Comparison of ENCODE assay signal across 8 cellular contexts in the genomic region with DNA sequence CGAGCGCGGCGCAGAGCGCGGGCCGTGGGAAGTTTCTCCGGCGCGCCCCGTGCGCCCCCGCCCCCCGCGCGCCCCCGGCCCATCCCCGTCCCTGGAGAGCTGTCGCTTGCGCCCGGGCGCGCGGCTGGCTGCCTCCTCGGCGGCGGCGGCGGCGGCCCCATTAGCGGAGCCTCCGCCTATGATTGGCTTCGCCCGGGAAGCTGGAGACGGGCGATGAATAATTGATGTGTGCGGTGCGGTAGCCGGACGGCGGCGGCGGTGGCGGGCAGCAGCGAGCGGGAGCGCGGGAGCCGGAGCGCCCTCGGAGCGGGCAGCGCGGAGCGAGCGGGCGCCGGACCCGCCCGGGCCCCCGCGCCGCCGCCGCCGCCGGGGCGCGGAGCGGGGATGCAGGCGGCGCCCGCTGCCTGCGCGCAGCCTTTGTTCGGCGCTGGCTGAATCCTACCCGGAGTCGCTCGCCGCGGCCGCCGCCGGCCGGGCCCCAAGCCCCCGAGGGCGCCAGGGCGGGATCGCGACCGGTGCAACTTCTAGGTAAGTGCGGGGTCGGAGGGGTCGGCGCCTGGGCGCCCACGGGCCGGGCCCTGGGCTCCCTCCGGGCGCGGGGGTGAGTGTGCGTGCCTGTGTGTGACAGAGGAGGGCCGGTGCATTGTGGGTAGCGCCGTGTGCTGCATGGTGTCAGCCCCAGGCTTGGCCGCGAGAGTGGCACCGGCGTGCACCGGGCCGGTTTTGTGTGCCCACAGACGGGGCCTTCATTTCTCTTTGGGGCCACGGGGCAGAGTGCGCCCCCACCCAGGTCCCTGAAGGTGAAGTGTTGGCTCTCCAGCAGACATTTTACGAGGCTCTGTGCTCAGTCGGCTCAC.
DNase-seq lines count a peak whose midpoint lies in the region; ATAC-seq and TF ChIP-seq lines count a peak whose summit lies in the region.

No MANE protein-coding gene starts in this region.

- H3K27ac Mint-ChIP-seq in osteocyte (ENCODE audit: unreplicated experiment) = no peak overlapping the region

- H3K36me3 ChIP-seq in urinary bladder (ENCODE audit: insufficient read depth) = no peaks in the 10 kb centered on the region

- TF ChIP-seq CTCF in GM13976 (IDR thresholded peaks at IDR 0.05; ENCODE audit: borderline replicate concordance, control extremely low read depth, extremely low read depth, insufficient read depth, missing control alignments) (no peak), foreskin keratinocyte (conservative IDR thresholded peaks at IDR 0.05) (no peak), osteocyte (IDR thresholded peaks at IDR 0.05) (no peak)

- WGBS in urinary bladder = 7% methylated on average over 116 of the region's 117 CpGs

- H3K27me3 Mint-ChIP-seq in osteocyte (ENCODE audit: unreplicated experiment) = no peaks in the 10 kb centered on the region

- DNase-seq in GM13976 (ENCODE audit: low spot score) (peak; percentile 83), HCEC 1CT (peak; percentile 11), NCI-H2171 (lab: John Stamatoyannopoulos, UW) (peak; percentile 55), foreskin keratinocyte (peak in 1 of 2 donors; percentile 36), osteocyte (ENCODE audit: extremely low spot score, unreplicated experiment) (no peak), pons (ENCODE audit: low spot score) (no peak)
- DNase-seq in activated T-cell treated with anti-CD3 and anti-CD28 coated beads, Interleukin-2, amount 50 U/mL, for 48 hours = peak; percentile 84 to 86

- ATAC-seq in foreskin keratinocyte = peak; percentile 60

- no peaks in the 10 kb centered on the region for H3K9me3 Mint-ChIP-seq in osteocyte (ENCODE audit: unreplicated experiment)

- peak overlapping the region; percentile 60 for H3K4me3 Mint-ChIP-seq in osteocyte (ENCODE audit: unreplicated experiment)

- no peaks in the 10 kb centered on the region for H3K27me3 ChIP-seq in foreskin keratinocyte

- H3K4me1 ChIP-seq in foreskin keratinocyte (peaks cover 10% of the 10 kb centered on the region), urinary bladder (ENCODE audit: insufficient read depth) (no peaks in the 10 kb centered on the region)

- H3K4me3 ChIP-seq in urinary bladder (ENCODE audit: low read depth, low read length) = peak overlapping the region; percentile 59

- in situ Hi-C loops in GM13976 (cut with MboI; ENCODE audit: low sequenced_read_pairs, unreplicated experiment) = no loop called here

- no peak overlapping the region for H3K27ac ChIP-seq in foreskin keratinocyte
- peak overlapping the region; percentile 61 for H3K27ac ChIP-seq in urinary bladder (ENCODE audit: low read depth)

- peaks cover 63% of the 10 kb centered on the region for H3K4me1 Mint-ChIP-seq in osteocyte (ENCODE audit: unreplicated experiment)

- H3K36me3 Mint-ChIP-seq in osteocyte (ENCODE audit: unreplicated experiment) = peaks cover 4% of the 10 kb centered on the region

Comparison
In these comparisons a context has a peak if more than half of its experiments do, and no peak if none do; other contexts are left out.
1. DNase-seq: peak in GM13976 (single experiment), HCEC 1CT (single experiment), NCI-H2171 (single experiment) and activated T-cell treated with anti-CD3 and anti-CD28 coated beads, Interleukin-2, amount 50 U/mL, for 48 hours (2 of 2); none in osteocyte (single experiment) and pons (single experiment).